In the genomic region with DNA sequence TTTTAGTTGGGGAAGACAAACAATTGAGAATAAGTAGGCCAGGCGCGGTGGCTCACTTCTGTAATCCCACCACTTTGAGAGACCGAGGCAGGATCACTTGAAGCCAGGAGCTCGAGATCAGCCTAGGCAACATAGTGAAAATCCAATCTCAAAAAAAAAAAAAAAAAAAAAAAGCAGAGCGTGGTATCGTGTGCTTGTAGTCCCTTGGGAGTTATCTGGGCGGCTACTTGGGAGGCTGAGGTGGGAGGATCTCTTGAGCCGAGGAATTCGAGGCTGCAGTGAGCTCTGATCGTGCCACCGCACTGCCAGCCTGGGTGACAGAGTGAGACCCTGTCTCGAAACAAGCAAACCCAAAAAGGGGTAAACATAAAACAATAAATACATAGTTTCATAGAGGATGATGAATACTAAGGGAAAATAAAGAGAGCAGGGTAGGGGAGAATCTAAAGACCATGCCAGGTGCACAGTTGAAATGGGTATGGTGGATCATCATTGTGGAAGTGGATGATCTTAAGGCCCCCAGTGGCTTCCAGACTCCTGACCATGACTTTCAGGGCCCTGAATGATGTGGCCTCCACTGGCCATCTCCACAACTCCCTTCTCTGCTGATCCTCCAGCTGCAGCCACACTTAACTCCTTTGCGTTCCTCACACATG, we compare ENCODE assay signal across 8 cellular contexts. TPM values are rescaled to one million over a fixed set of nuclear protein-coding genes. Genes with fewer than 3 reads are reported as not detected.
A peak's percentile ranks its signal among the peaks of the same experiment; 100 is the strongest.
DNase-seq lines count a peak whose midpoint lies in the region; ATAC-seq and TF ChIP-seq lines count a peak whose summit lies in the region.

No MANE protein-coding gene starts in this region.

- H3K4me3 ChIP-seq in H7 (ENCODE audit: insufficient read depth, low read depth, low read length) (peak overlapping the region; percentile 97), RWPE2 (ENCODE audit: severe bottlenecking) (peak overlapping the region; percentile 97), fibroblast of lung (replicated peaks in 1 of 4; ENCODE audit: control extremely low read depth in 1 of 4, insufficient read depth in 1 of 4, low read depth in 3 of 4, low read length in 4 of 4) (peak overlapping the region; percentile 81 to 100 (median 95)), sigmoid colon (peak overlapping the region; percentile 70 to 100 (median 91))

- H3K4me1 ChIP-seq in RWPE2 (ENCODE audit: insufficient read depth, poor library complexity, severe bottlenecking) (peaks cover 30% of the 10 kb centered on the region), fibroblast of lung (ENCODE audit: control insufficient read depth, extremely low read depth, insufficient read depth, low read length) (no peaks in the 10 kb centered on the region), sigmoid colon (peaks cover 0 to 54% (median 48%) of the 10 kb centered on the region in 4 donors)

- H3K9me3 ChIP-seq in RWPE2 (ENCODE audit: severe bottlenecking) (no peaks in the 10 kb centered on the region), fibroblast of lung (ENCODE audit: control insufficient read depth, insufficient read depth, low read depth, low read length) (no peaks in the 10 kb centered on the region), sigmoid colon (no peaks in the 10 kb centered on the region)

- peak overlapping the region; percentile 83 for H3K4me2 ChIP-seq in fibroblast of lung (ENCODE audit: extremely low read depth, insufficient read depth, low read length)

- no peak for TF ChIP-seq POLR2A in sigmoid colon (IDR thresholded peaks at IDR 0.05)

- ATAC-seq in RWPE2 (ENCODE audit: low read depth) (no peak), GM19452 (IDR thresholded peaks at IDR 0.05; ENCODE audit: unreplicated experiment) (no peak), HG02798 (IDR thresholded peaks at IDR 0.05; ENCODE audit: poor library complexity, unreplicated experiment) (no peak), HG02642 (IDR thresholded peaks at IDR 0.05; ENCODE audit: poor library complexity, unreplicated experiment) (no peak)

- DNase-seq in H7 (no peak), RWPE2 (ENCODE audit: low spot score) (no peak), fibroblast of lung (ENCODE audit: low read depth in 2 of 2) (no peak), sigmoid colon (no peak)
- no peak for DNase-seq in stimulated activated CD4-positive, alpha-beta T cell treated with anti-CD3 and anti-CD28 coated beads, Interleukin-2, amount 100 ng/mL, for 48 hours

- H3K27ac ChIP-seq in RWPE2 (ENCODE audit: poor library complexity, severe bottlenecking) = peak overlapping the region; percentile 86
- peak overlapping the region; percentile 73 for H3K27ac ChIP-seq in fibroblast of lung (ENCODE audit: insufficient read depth, low read length)
- H3K27ac ChIP-seq in sigmoid colon = peak overlapping the region in 3 of 4 donors; percentile 83 to 93 (median 87)

- no peaks in the 10 kb centered on the region for H4K20me1 ChIP-seq in fibroblast of lung (ENCODE audit: control insufficient read depth, extremely low read depth, insufficient read depth, low read length)

- no peak overlapping the region for H2AFZ ChIP-seq in fibroblast of lung (ENCODE audit: low read length)

- H3K36me3 ChIP-seq in H7 (replicated peaks; ENCODE audit: control insufficient read depth, insufficient read depth, low read length) = peaks cover 18% of the 10 kb centered on the region
- H3K36me3 ChIP-seq in RWPE2 (ENCODE audit: low read depth) = peaks cover 56% of the 10 kb centered on the region
- peaks cover 2% of the 10 kb centered on the region for H3K36me3 ChIP-seq in fibroblast of lung (ENCODE audit: control insufficient read depth, insufficient read depth, low read length)
- peaks cover 0 to 34% (median 0%) of the 10 kb centered on the region in 4 donors for H3K36me3 ChIP-seq in sigmoid colon

- no peak for TF ChIP-seq EP300 in sigmoid colon (IDR thresholded peaks at IDR 0.05)

- no peaks in the 10 kb centered on the region for H3K27me3 ChIP-seq in H7 (ENCODE audit: control insufficient read depth, insufficient read depth, low read length)
- H3K27me3 ChIP-seq in RWPE2 (ENCODE audit: insufficient read depth, poor library complexity, severe bottlenecking) = no peaks in the 10 kb centered on the region
- no peaks in the 10 kb centered on the region for H3K27me3 ChIP-seq in fibroblast of lung (ENCODE audit: control insufficient read depth, insufficient read depth, low read length)
- H3K27me3 ChIP-seq in sigmoid colon = no peaks in the 10 kb centered on the region

- TF ChIP-seq CTCF in RWPE2 (IDR thresholded peaks at IDR 0.05; ENCODE audit: poor library complexity, severe bottlenecking) (no peak), fibroblast of lung (conservative IDR thresholded peaks at IDR 0.05 in 1 of 2, IDR thresholded peaks at IDR 0.05 in 1 of 2; ENCODE audit: low read depth in 1 of 2, low read length in 2 of 2) (no peak), sigmoid colon (IDR thresholded peaks at IDR 0.05) (no peak)

- peaks cover 56% of the 10 kb centered on the region for H3K79me2 ChIP-seq in fibroblast of lung (ENCODE audit: control insufficient read depth, insufficient read depth, low read length)

- intact Hi-C loops in sigmoid colon (cut with DNase I) = loop anchor here (5.0 to 10.0 kb wide), 3 partner anchors 69 to 156 kb away; a partner anchor contains a TSS

- peak overlapping the region; percentile 86 for H3K9ac ChIP-seq in fibroblast of lung (ENCODE audit: insufficient read depth, low read length)

- 58 to 62% methylated on average over 13 of the region's 13 CpGs for WGBS in sigmoid colon, 2 donors

RNA-seq across cellular contexts. Expression of a gene that starts 0.9 kb away (rescaled TPM):
- total RNA-seq in H7 (2014; rRNA removed; shearing (Covaris generic)) = 25.9 and 40.3 TPM in 2 replicates
- total RNA-seq in fibroblast of lung (23.4 and 32.4 TPM in 2 replicates), sigmoid colon (10 to 100 TPM; 23.5 to 31.6 (median 27.8) TPM)
- polyA plus RNA-seq in fibroblast of lung (39.6 and 41.0 TPM in 2 replicates), sigmoid colon (10 to 100 TPM in 2 of 3 donors, 1 to 10 TPM in 1; 7.2 to 25.3 (median 10.6) TPM)
- polyA plus RNA-seq in fibroblast of lung (2012) = 36.7 and 37.8 TPM in 2 replicates
- polyA minus RNA-seq in fibroblast of lung (ENCODE audit: low replicate concordance) = 42.6 and 46.4 TPM in 2 replicates

RNA-seq across cellular contexts. Expression of a gene that starts 1.1 kb away (rescaled TPM):
- 8.5 and 10.0 TPM in 2 replicates for total RNA-seq in H7 (2014; rRNA removed; shearing (Covaris generic))
- 1.5 and 2.3 TPM in 2 replicates for total RNA-seq in fibroblast of lung
- polyA plus RNA-seq in fibroblast of lung = 1.6 and 2.3 TPM in 2 replicates
- 4.2 and 4.3 TPM in 2 replicates for polyA plus RNA-seq in fibroblast of lung (2012)
- polyA minus RNA-seq in fibroblast of lung (ENCODE audit: low replicate concordance) = 13.4 and 14.9 TPM in 2 replicates
- 1 to 10 TPM; 3.3 to 5.6 (median 4.6) TPM for total RNA-seq in sigmoid colon
- polyA plus RNA-seq in sigmoid colon = 10 to 100 TPM in 1 of 3 donors, 1 to 10 TPM in 2; 3.0 to 12.5 (median 8.1) TPM
